In the genomic region with DNA sequence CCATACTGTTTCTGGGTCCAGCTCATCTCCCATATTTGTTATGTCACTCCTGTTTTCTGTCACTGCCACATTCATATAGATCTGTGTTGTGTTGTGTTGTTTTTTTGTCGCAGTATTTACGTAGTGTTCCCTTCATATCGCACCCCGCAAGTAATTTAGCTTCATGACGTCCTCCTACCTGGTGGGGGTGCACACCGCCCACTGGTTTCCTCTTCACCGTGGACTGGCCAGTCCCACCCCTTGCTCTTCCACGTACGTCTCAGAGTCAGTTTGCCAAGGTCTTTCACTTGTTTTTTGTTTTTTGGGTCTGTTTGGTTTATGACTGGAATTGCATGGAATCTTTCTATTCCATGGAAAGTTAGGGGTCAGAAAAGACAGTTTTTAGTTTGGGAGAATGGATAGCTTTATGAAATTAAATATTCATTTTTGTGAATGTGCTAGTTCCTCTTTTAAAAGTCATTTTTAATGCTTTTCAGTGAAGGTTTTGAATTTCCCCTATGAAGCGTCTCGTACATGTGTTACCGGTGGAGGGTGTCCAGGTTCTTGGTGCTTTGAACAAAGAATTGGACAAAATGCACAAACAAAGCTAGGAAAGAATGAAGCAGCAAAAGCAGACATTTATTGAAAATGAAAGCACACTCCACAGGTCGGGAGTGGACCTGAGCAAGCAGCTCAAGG, we compare ENCODE assay signal across 17 cellular contexts.
A peak's percentile ranks its signal among the peaks of the same experiment; 100 is the strongest.
DNase-seq lines count a peak whose midpoint lies in the region; ATAC-seq, FAIRE-seq and TF ChIP-seq lines count a peak whose summit lies in the region.
"Had no signal": no experiment of that assay in that cellular context is flagged by ENCODE, and none has a peak within 500 bp of the region (broad histone marks: within the 10 kb centered on the region; RNA-seq: fewer than 3 reads in every experiment).

No MANE protein-coding gene starts in this region.

- H3K4me1 Mint-ChIP-seq in activated B cell treated with CpG ODN at 0.5 μM for 24 hours (peaks cover 29% of the 10 kb centered on the region), memory B cell (peaks cover 40% of the 10 kb centered on the region)
- peaks cover 15% of the 10 kb centered on the region for H3K4me1 Mint-ChIP-seq in CD4-positive, alpha-beta T cell (ENCODE audit: low read depth)

- TF ChIP-seq CTCF in HepG2 (CRISPR knock-in tag; IDR thresholded peaks at IDR 0.05) (no peak), right lobe of liver (IDR thresholded peaks at IDR 0.05) (no peak), activated B cell treated with CpG ODN at 0.5 μM for 24 hours (IDR thresholded peaks at IDR 0.05) (no peak)
- TF ChIP-seq CTCF in CD4-positive, alpha-beta T cell (IDR thresholded peaks at IDR 0.05), result no peak

- DNase-seq in HepG2 (ENCODE audit: low spot score), result no peak
- no peak for DNase-seq in right lobe of liver
- DNase-seq in activated B cell treated with CpG ODN at 0.5 μM for 24 hours, result no peak
- DNase-seq in memory B cell (ENCODE audit: low spot score in 2 of 2), result no peak
- DNase-seq in stimulated activated CD4-positive, alpha-beta T cell treated with anti-CD3 and anti-CD28 coated beads, Interleukin-15, amount 100 ng/mL, for 24 hours, result no peak
- no peak for DNase-seq in CD4-positive, alpha-beta T cell
- DNase-seq: 8988T, DMS79, GM23248, NCI-H1092 treated with DMSO at 0.1 percent for 48 hours, NCI-H146, NCI-H2029, Peyer's patch had no signal

- no peaks in the 10 kb centered on the region for H3K79me2 ChIP-seq in HepG2 (ENCODE audit: insufficient read depth, low read length)

- no peaks in the 10 kb centered on the region; the same call in 1 of the 2 replicates for H4K20me1 ChIP-seq in HepG2 (ENCODE audit: insufficient read depth, low read length)

- ATAC-seq in HepG2, result no peak
- ATAC-seq in right lobe of liver, result no peak
- ATAC-seq in activated B cell treated with CpG ODN at 0.5 μM for 24 hours (ENCODE audit: low read depth), result peak; percentile 56
- ATAC-seq in memory B cell (ENCODE audit: low read depth), result no peak
- no peak for ATAC-seq in GM21717 (IDR thresholded peaks at IDR 0.05; ENCODE audit: unreplicated experiment)
- no peak for ATAC-seq in CD4-positive, alpha-beta T cell (ENCODE audit: poor library complexity)

- H3K27me3 Mint-ChIP-seq in activated B cell treated with CpG ODN at 0.5 μM for 24 hours, result no peaks in the 10 kb centered on the region
- no peaks in the 10 kb centered on the region for H3K27me3 Mint-ChIP-seq in memory B cell
- no peaks in the 10 kb centered on the region for H3K27me3 Mint-ChIP-seq in CD4-positive, alpha-beta T cell

- no peak overlapping the region for H2AFZ ChIP-seq in HepG2 (ENCODE audit: low read length)
- H2AFZ ChIP-seq: GM23248 had no signal

- no peaks in the 10 kb centered on the region for H3K9me3 ChIP-seq in HepG2 (ENCODE audit: low read length)
- no peaks in the 10 kb centered on the region for H3K9me3 ChIP-seq in right lobe of liver
- no peaks in the 10 kb centered on the region for H3K9me3 ChIP-seq in CD4-positive, alpha-beta T cell (ENCODE audit: control insufficient read depth, low read length)
- H3K9me3 ChIP-seq: HAP-1, Peyer's patch, SJCRH30 had no signal

- FAIRE-seq in HepG2 (lab: Jason Lieb, UNC), result no peak

- H3K4me3 ChIP-seq in HepG2 (replicated peaks in 1 of 3; ENCODE audit: insufficient read depth in 1 of 3, low read depth in 2 of 3, low read length in 3 of 3), result no peak overlapping the region
- no peak overlapping the region for H3K4me3 ChIP-seq in right lobe of liver
- H3K4me3 ChIP-seq: GM23248, HAP-1, Peyer's patch, SJCRH30 had no signal

- H3K4me3 Mint-ChIP-seq in activated B cell treated with CpG ODN at 0.5 μM for 24 hours (peak overlapping the region; percentile 17), memory B cell (peak overlapping the region; percentile 2)
- H3K4me3 Mint-ChIP-seq in CD4-positive, alpha-beta T cell, result no peak overlapping the region

- TF ChIP-seq RAD21 in HepG2 (CRISPR knock-in tag; IDR thresholded peaks at IDR 0.05), result no peak

- no peak overlapping the region for H3K27ac ChIP-seq in HepG2 (ENCODE audit: extremely low read length, insufficient read depth, low read length)
- no peak overlapping the region for H3K27ac ChIP-seq in right lobe of liver
- no peak overlapping the region for H3K27ac ChIP-seq in CD4-positive, alpha-beta T cell (ENCODE audit: low read depth, low read length)
- H3K27ac ChIP-seq: GM23248, KMS-11, SJCRH30 had no signal

- H3K4me1 ChIP-seq in HepG2 (ENCODE audit: insufficient read depth, low read length) (peaks cover 33% of the 10 kb centered on the region), right lobe of liver (no peaks in the 10 kb centered on the region)
- H3K4me1 ChIP-seq: HAP-1, SJCRH30 had no signal

- H3K36me3 ChIP-seq in HepG2 (replicated peaks in 1 of 2; ENCODE audit: control insufficient read depth in 1 of 2, insufficient read depth in 2 of 2, low read length in 2 of 2) (peaks cover 6 to 33% of the 10 kb centered on the region in 2 experiments), right lobe of liver (peaks cover 0 to 3% (median 1%) of the 10 kb centered on the region in 4 donors)
- H3K36me3 ChIP-seq: HAP-1, SJCRH30 had no signal

- TF ChIP-seq POLR2A in HepG2 (IDR thresholded peaks at IDR 0.05; ENCODE audit: insufficient read depth in 1 of 2, low read depth in 2 of 2, low read length in 2 of 2), result no peak
- TF ChIP-seq POLR2A in right lobe of liver (IDR thresholded peaks at IDR 0.05), result no peak

- TF ChIP-seq EP300 in HepG2 (IDR thresholded peaks at IDR 0.05; ENCODE audit: low read depth in 2 of 2, low read length in 2 of 2) (no peak), HepG2 (CRISPR knock-in tag; IDR thresholded peaks at IDR 0.05; ENCODE audit: borderline replicate concordance) (no peak)

- POLR2A ChIA-PET in HepG2 (lab: Yijun Ruan, JAX), result no interaction called here
- POLR2A ChIA-PET in activated B cell treated with CpG ODN at 0.5 μM for 24 hours (lab: Charles Lee), result interaction anchor here (0.6 kb wide), 1 partner anchor 71 kb away, joined by 4 read pairs; no protein-coding TSS in a partner anchor
- POLR2A ChIA-PET in CD4-positive, alpha-beta T cell (lab: Charles Lee), result no interaction called here

- H3K27ac Mint-ChIP-seq in activated B cell treated with CpG ODN at 0.5 μM for 24 hours, result peak overlapping the region; percentile 76
- peak overlapping the region; percentile 3 for H3K27ac Mint-ChIP-seq in memory B cell
- H3K27ac Mint-ChIP-seq in CD4-positive, alpha-beta T cell, result no peak overlapping the region

- WGBS in HepG2 (ENCODE audit: low lambda C conversion rate), result 96% methylated on average over 12 of the region's 13 CpGs
- whole genome bisulfite sequencing in right lobe of liver (ENCODE audit: insufficient coverage, low coverage, low lambda C conversion rate, missing lambda C conversion rate), result 81% methylated on average over 13 of the region's 13 CpGs

- in situ Hi-C loops in HepG2 (cut with HindIII; ENCODE audit: extremely low pct_ligation_motif_present, low pct_unique_long_range_greater_than_20kb), result no loop called here

- no TSS peak for BruUV-seq in HepG2 (replicated peaks; lab: Mats Ljungman, UMichigan)

- intact Hi-C loops in HepG2 (cut with micrococcal nuclease; ENCODE audit: unreplicated experiment), result no loop called here
- intact Hi-C loops in right lobe of liver (cut with DNase I), result no loop called here
- intact Hi-C loops in activated B cell treated with CpG ODN at 0.5 μM for 24 hours (cut with micrococcal nuclease), result loop anchor here (2.0 kb wide), 1 partner anchor 46 kb away; no protein-coding TSS in a partner anchor
- intact Hi-C loops in CD4-positive, alpha-beta T cell (cut with DNase I, micrococcal nuclease), result no loop called here

- CTCF ChIA-PET in HepG2 (lab: Yijun Ruan, JAX; ENCODE audit: low intra/inter-chr PET ratio, low total read pairs), result no interaction called here
- CTCF ChIA-PET in activated B cell treated with CpG ODN at 0.5 μM for 24 hours (lab: Charles Lee), result interaction anchor here (1.4 kb wide), 1 partner anchor 94 kb away, joined by 3 read pairs; no protein-coding TSS in a partner anchor
- CTCF ChIA-PET in CD4-positive, alpha-beta T cell (lab: Charles Lee), result no interaction called here

- H3K36me3 Mint-ChIP-seq in activated B cell treated with CpG ODN at 0.5 μM for 24 hours (ENCODE audit: low read depth) (peaks cover 85% of the 10 kb centered on the region), memory B cell (peaks cover 36% of the 10 kb centered on the region)
- peaks cover 69% of the 10 kb centered on the region for H3K36me3 Mint-ChIP-seq in CD4-positive, alpha-beta T cell (ENCODE audit: low read depth)

- H3K27me3 ChIP-seq in HepG2 (ENCODE audit: control insufficient read depth in 1 of 2, insufficient read depth in 2 of 2, low read length in 2 of 2) (no peaks in the 10 kb centered on the region), right lobe of liver (no peaks in the 10 kb centered on the region)
- no peaks in the 10 kb centered on the region for H3K27me3 ChIP-seq in CD4-positive, alpha-beta T cell (ENCODE audit: control insufficient read depth, insufficient read depth, low read length)
- H3K27me3 ChIP-seq: Peyer's patch, SJCRH30 had no signal

- H3K9ac ChIP-seq in HepG2 (ENCODE audit: insufficient read depth, low read depth, low read length), result no peak overlapping the region
- H3K9ac ChIP-seq: GM23248, KMS-11 had no signal

- H3K9me3 Mint-ChIP-seq in activated B cell treated with CpG ODN at 0.5 μM for 24 hours, result no peaks in the 10 kb centered on the region
- H3K9me3 Mint-ChIP-seq in memory B cell, result no peaks in the 10 kb centered on the region
- no peaks in the 10 kb centered on the region for H3K9me3 Mint-ChIP-seq in CD4-positive, alpha-beta T cell

- H3K4me2 ChIP-seq in HepG2 (ENCODE audit: low read depth, low read length), result no peak overlapping the region
- H3K4me2 ChIP-seq: KMS-11 had no signal

TF ChIP-seq in HepG2, 621 proteins besides CTCF, POLR2A, EP300 and RAD21:
- no peak for TF ChIP-seq NFYC (CRISPR knock-in tag; IDR thresholded peaks at IDR 0.05)
- 0 out of 2 replicates have a peak, but pooled peaks have one; percentile 14 for TF ChIP-seq STAG1 (CRISPR knock-in tag; IDR thresholded peaks at IDR 0.05)
